In the genomic region with DNA sequence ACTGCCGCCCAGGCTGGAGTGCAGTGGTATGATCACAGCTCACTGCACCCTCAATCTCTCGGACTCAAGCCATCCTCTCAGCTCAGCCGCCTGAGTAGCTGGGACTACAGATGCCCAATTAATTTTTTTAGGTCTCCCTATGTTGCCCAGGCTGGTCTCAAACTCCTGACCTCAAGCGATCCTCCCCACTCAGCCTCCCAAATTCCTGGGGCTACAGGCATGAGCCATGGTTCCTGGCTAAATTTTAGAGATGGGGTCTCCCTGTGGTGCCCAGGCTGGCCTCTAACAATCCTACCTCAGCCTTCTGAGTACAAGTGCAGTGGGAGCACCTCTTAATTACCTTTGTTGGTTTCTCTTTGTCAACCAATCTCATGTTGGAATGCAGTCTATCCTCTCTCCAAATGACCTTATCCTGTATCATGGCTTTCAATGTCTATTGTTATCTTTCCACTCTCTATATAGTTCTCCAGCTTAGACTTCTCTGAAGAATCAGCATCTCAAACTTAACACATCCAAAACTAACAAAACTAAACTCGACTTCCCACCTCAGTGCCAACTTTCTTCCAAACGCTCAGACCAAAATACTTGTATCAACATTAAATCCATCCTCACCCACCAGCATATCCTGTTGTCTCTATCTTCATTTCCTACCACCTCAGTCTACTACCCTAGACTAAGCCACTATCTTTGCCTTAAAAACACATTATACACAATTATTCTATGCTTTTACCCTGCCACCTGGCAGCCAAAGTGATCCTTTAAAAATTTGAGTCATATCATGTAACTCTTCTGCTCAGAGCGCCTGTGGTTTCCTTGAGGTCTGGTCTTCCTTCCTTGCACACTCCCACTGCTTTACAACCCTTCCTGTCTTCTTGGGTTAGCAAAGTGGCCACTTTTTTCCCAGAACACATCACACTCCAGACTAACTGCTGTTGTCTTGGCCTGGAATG, we compare ENCODE assay signal across 8 cellular contexts. TPM values are rescaled to one million over a fixed set of nuclear protein-coding genes. Genes with fewer than 3 reads are reported as not detected.
DNase-seq lines count a peak whose midpoint lies in the region; ATAC-seq and TF ChIP-seq lines count a peak whose summit lies in the region.

No MANE protein-coding gene starts in this region.

- peak overlapping the region; percentile 35 for H3K27ac Mint-ChIP-seq in progenitor cell of endocrine pancreas

- no peaks in the 10 kb centered on the region for H3K27me3 Mint-ChIP-seq in progenitor cell of endocrine pancreas

- peak; percentile 42 for ATAC-seq in GM18907 (IDR thresholded peaks at IDR 0.05; ENCODE audit: unreplicated experiment)
- no peak for ATAC-seq in GM19455 (IDR thresholded peaks at IDR 0.05; ENCODE audit: unreplicated experiment)
- ATAC-seq in aorta (ENCODE audit: low FRiP score) = no peak

- H3K4me1 ChIP-seq in aorta (ENCODE audit: control insufficient read depth in 1 of 2, insufficient read depth in 2 of 2, low read length in 2 of 2) = peaks cover 2 to 22% of the 10 kb centered on the region in 2 donors

- H3K36me3 ChIP-seq in aorta (ENCODE audit: control insufficient read depth in 1 of 2, insufficient read depth in 2 of 2, low read length in 1 of 2) = peaks cover 3 to 23% of the 10 kb centered on the region in 2 donors

- no peak for TF ChIP-seq CTCF in progenitor cell of endocrine pancreas (IDR thresholded peaks at IDR 0.05; ENCODE audit: unreplicated experiment)

- no peak overlapping the region for H3K4me3 Mint-ChIP-seq in progenitor cell of endocrine pancreas (ENCODE audit: low read depth)

- H3K27ac ChIP-seq in aorta (ENCODE audit: low read depth in 1 of 2, low read length in 2 of 2) = no peak overlapping the region

- 28 to 41% methylated on average over 7 of the region's 7 CpGs for WGBS in aorta, 2 donors

- DNase-seq in RKO (ENCODE audit: low spot score) (peak; percentile 28), amniotic epithelial cell (ENCODE audit: low read depth) (peak; percentile 75), progenitor cell of endocrine pancreas (ENCODE audit: low spot score, unreplicated experiment) (no peak), OCI-M2 (lab: John Stamatoyannopoulos, UW; ENCODE audit: unreplicated experiment) (no peak), aorta (no peak)
- DNase-seq in NK-92 treated with Interleukin-12 subunit alpha and Interleukin-12 subunit beta, amount 100 ng/mL, for 24 hours (lab: John Stamatoyannopoulos, UW) = no peak

- H3K36me3 Mint-ChIP-seq in progenitor cell of endocrine pancreas (ENCODE audit: insufficient read depth) = peaks cover 29% of the 10 kb centered on the region

- no peak overlapping the region for H3K4me3 ChIP-seq in aorta (ENCODE audit: low read length in 2 of 2)

- H3K4me1 Mint-ChIP-seq in progenitor cell of endocrine pancreas (ENCODE audit: low read depth) = peaks cover 12% of the 10 kb centered on the region

- no peaks in the 10 kb centered on the region for H3K9me3 Mint-ChIP-seq in progenitor cell of endocrine pancreas (ENCODE audit: low read depth)

- H3K27me3 ChIP-seq in aorta (ENCODE audit: control insufficient read depth in 1 of 2, insufficient read depth in 2 of 2, low read length in 1 of 2) = no peaks in the 10 kb centered on the region

- H3K9me3 ChIP-seq in aorta (ENCODE audit: control insufficient read depth, low read length) = no peaks in the 10 kb centered on the region

- intact Hi-C loops in aorta (cut with DNase I) = no loop called here

RNA-seq across cellular contexts. Expression of gene TPT1, which starts 6.7 kb away (rescaled TPM):
- total RNA-seq in progenitor cell of endocrine pancreas (3,243 and 3,333 TPM in 2 replicates), aorta (1,000 to 10,000 TPM; 3,196 to 4,441 TPM)
- over 10,000 TPM in 1 of 2 donors, 1,000 to 10,000 TPM in 1; 5,995 to 18,191 TPM for polyA plus RNA-seq in aorta

Comparison
In these comparisons a context has a peak if more than half of its experiments do, and no peak if none do; other contexts are left out.
1. DNase-seq: peak in RKO (single experiment) and amniotic epithelial cell (single experiment); none in progenitor cell of endocrine pancreas (single experiment), OCI-M2 (single experiment), aorta (0 of 2) and NK-92 treated with Interleukin-12 subunit alpha and Interleukin-12 subunit beta, amount 100 ng/mL, for 24 hours (single experiment).